ENCODE assay signal across 8 cellular contexts in the genomic region with DNA sequence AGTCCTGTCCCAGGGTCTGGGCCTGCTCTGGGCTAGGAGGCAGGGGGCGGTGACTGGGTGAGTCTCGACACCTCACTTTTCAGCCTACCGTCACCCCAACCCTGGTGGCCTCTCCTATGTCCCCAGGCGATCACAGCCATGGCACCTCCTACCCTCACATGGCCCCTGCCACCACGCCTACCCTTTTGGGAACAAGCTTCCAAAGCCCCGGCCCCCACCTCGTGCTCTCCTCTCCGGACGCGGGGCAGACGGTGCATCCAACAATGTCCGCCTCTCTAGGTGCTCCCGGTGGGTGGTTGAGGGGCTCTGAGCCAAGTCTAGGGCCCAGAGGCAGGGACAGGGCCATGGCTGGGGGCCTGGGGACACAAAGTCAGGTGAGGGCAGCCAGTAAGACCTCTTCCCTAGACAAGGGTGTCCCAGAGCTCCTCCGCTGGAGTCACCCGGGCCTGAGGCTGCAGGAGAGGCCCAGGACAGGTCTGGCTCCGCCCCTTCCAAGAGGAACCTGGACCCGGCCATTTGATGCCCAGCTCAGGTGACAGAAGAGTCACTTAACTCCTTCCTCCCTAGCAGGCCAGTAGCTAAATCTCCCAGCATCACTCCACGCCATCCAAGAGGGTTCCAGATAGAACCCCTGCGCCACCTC. TPM values are rescaled to one million over a fixed set of nuclear protein-coding genes. Genes with fewer than 3 reads are reported as not detected.
A peak's percentile ranks its signal among the peaks of the same experiment; 100 is the strongest.
DNase-seq lines count a peak whose midpoint lies in the region; ATAC-seq, FAIRE-seq and TF ChIP-seq lines count a peak whose summit lies in the region.

A gene with protein sequence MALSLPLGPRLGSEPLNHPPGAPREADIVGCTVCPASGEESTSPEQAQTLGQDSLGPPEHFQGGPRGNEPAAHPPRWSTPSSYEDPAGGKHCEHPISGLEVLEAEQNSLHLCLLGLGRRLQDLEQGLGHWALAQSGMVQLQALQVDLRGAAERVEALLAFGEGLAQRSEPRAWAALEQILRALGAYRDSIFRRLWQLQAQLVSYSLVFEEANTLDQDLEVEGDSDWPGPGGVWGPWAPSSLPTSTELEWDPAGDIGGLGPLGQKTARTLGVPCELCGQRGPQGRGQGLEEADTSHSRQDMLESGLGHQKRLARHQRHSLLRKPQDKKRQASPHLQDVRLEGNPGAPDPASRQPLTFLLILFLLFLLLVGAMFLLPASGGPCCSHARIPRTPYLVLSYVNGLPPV (minus strand): TSS at position 478 of the 643 bp plus-strand sequence. CDS start 132 bp downstream, at position 346.

- no peak within 1 kb of the TSS for H2AFZ ChIP-seq in K562 (ENCODE audit: low read depth, low read length)

- no peak for TF ChIP-seq EP300 in K562 (IDR thresholded peaks at IDR 0.05; ENCODE audit: low read length)
- no peak for TF ChIP-seq EP300 in upper lobe of left lung (IDR thresholded peaks at IDR 0.05)

- ATAC-seq in heart right ventricle (no peak), left ventricle myocardium superior (no peak), K562 (no peak), left lung (peak; percentile 94), upper lobe of left lung (ENCODE audit: low FRiP score in 2 of 2) (peak; percentile 34 to 85), HG02623 (IDR thresholded peaks at IDR 0.05; ENCODE audit: unreplicated experiment) (no peak)

- POLR2A ChIA-PET in K562 (lab: Yijun Ruan, JAX), result no interaction called here

- no TSS peak for BruUV-seq in K562 (replicated peaks; lab: Mats Ljungman, UMichigan)

- H3K79me2 ChIP-seq in K562 (ENCODE audit: control insufficient read depth, insufficient read depth, low read length), result peaks cover 8% of the 10 kb centered on the region

- DNase-seq in heart right ventricle (no peak), left ventricle myocardium superior (no peak), K562 (ENCODE audit: extremely low read depth in 1 of 4, low spot score in 3 of 4) (no peak), left lung (peak; percentile 78 to 88), upper lobe of left lung (peak in 1 of 2 donors; percentile 86), GM12892 (ENCODE audit: insufficient read length) (no peak), cortex of kidney (lab: John Stamatoyannopoulos, UW) (no peak)

- H3K27me3 ChIP-seq in heart right ventricle (no peaks in the 10 kb centered on the region), K562 (ENCODE audit: control insufficient read depth in 2 of 2, insufficient read depth in 2 of 2, low read length in 2 of 2) (no peaks in the 10 kb centered on the region), left lung (peaks cover 0 to 17% of the 10 kb centered on the region in 2 donors), upper lobe of left lung (no peaks in the 10 kb centered on the region)

- intact Hi-C loops in heart right ventricle (cut with DNase I), result no loop called here
- intact Hi-C loops in left ventricle myocardium superior (cut with micrococcal nuclease), result no loop called here
- intact Hi-C loops in K562 (cut with micrococcal nuclease), result no loop called here
- intact Hi-C loops in left lung (cut with DNase I), result no loop called here

- peak within 1 kb of the TSS in 6 of 10 donors; percentile 13 to 40 (median 36) for H3K27ac ChIP-seq in heart right ventricle
- no peak within 1 kb of the TSS for H3K27ac ChIP-seq in K562 (ENCODE audit: extremely low read depth, low read depth, low read length)
- peak within 1 kb of the TSS; percentile 53 to 62 for H3K27ac ChIP-seq in left lung
- peak within 1 kb of the TSS; percentile 39 to 76 (median 70) for H3K27ac ChIP-seq in upper lobe of left lung

- no peak for FAIRE-seq in K562 (lab: Jason Lieb, UNC)
- no peak for FAIRE-seq in GM12892 (lab: Jason Lieb, UNC)

- in situ Hi-C loops in K562 (cut with MboI), result no loop called here

- H3K4me1 ChIP-seq in heart right ventricle (peaks cover 3 to 23% (median 10%) of the 10 kb centered on the region in 9 donors), K562 (replicated peaks in 1 of 2; ENCODE audit: control insufficient read depth in 2 of 2, insufficient read depth in 2 of 2, low read length in 2 of 2) (peaks cover 5 to 23% of the 10 kb centered on the region in 2 experiments; a peak in 2 of 5 replicates), left lung (peaks cover 3 to 19% of the 10 kb centered on the region in 2 donors), upper lobe of left lung (peaks cover 14 to 21% (median 18%) of the 10 kb centered on the region in 4 donors)

- TF ChIP-seq CTCF in heart right ventricle (IDR thresholded peaks at IDR 0.05) (no peak), K562 (IDR thresholded peaks at IDR 0.05 in 2 of 3, conservative IDR thresholded peaks at IDR 0.05 in 1 of 3; ENCODE audit: insufficient read depth in 2 of 3, low read depth in 1 of 3, low read length in 3 of 3) (no peak), left lung (IDR thresholded peaks at IDR 0.05) (no peak), upper lobe of left lung (IDR thresholded peaks at IDR 0.05) (no peak)

- peaks cover 0 to 9% (median 0%) of the 10 kb centered on the region in 9 donors for H3K36me3 ChIP-seq in heart right ventricle
- 0 out of 3 replicates have a peak, but pooled peaks cover 2% of the 10 kb centered on the region for H3K36me3 ChIP-seq in K562 (ENCODE audit: control insufficient read depth, insufficient read depth, low read length)
- peaks cover 0 to 6% of the 10 kb centered on the region in 2 donors for H3K36me3 ChIP-seq in left lung
- H3K36me3 ChIP-seq in upper lobe of left lung, result peaks cover 0 to 14% (median 0%) of the 10 kb centered on the region in 4 donors

- no peaks in the 10 kb centered on the region for H3K9me1 ChIP-seq in K562 (ENCODE audit: control insufficient read depth, insufficient read depth, low read length)

- peak within 1 kb of the TSS in 1 of 2 experiments; percentile 32; a peak in 1 of 4 replicates for H3K9ac ChIP-seq in K562 (ENCODE audit: insufficient read depth in 1 of 2, low read depth in 2 of 2, low read length in 2 of 2)

- H4K20me1 ChIP-seq in K562 (replicated peaks; ENCODE audit: control insufficient read depth, insufficient read depth, low read length), result no peaks in the 10 kb centered on the region

- TF ChIP-seq POLR2A in K562 (conservative IDR thresholded peaks at IDR 0.05), result no peak
- peak in 1 of 4 donors; percentile 63 for TF ChIP-seq POLR2A in upper lobe of left lung (IDR thresholded peaks at IDR 0.05)
- TF ChIP-seq POLR2A in GM12892 (IDR thresholded peaks at IDR 0.05; ENCODE audit: low read depth, low read length), result no peak; the same call in 1 of the 2 replicates

- H3K9me3 ChIP-seq in heart right ventricle (no peaks in the 10 kb centered on the region), K562 (replicated peaks; ENCODE audit: control insufficient read depth, insufficient read depth, low read depth, low read length) (no peaks in the 10 kb centered on the region), left lung (no peaks in the 10 kb centered on the region), upper lobe of left lung (no peaks in the 10 kb centered on the region)

- WGBS in heart right ventricle, 2 donors, result 55 to 56% methylated on average over 19 of the region's 19 CpGs
- 82% methylated on average over 18 of the region's 19 CpGs for WGBS in K562 (ENCODE audit: insufficient coverage, low coverage, missing lambda C conversion rate)
- 41 to 48% methylated on average over 8 to 18 of the region's 19 CpGs for WGBS in upper lobe of left lung, 2 donors

- no peak within 1 kb of the TSS for H3K4me2 ChIP-seq in K562 (ENCODE audit: insufficient read depth, low read length)

- H3K4me3 ChIP-seq in heart right ventricle, result peak within 1 kb of the TSS in 9 of 10 donors; percentile 12 to 50 (median 43)
- no peak within 1 kb of the TSS for H3K4me3 ChIP-seq in K562
- peak within 1 kb of the TSS; percentile 30 to 46 for H3K4me3 ChIP-seq in left lung
- peak within 1 kb of the TSS; percentile 33 to 53 (median 42) for H3K4me3 ChIP-seq in upper lobe of left lung

- CTCF ChIA-PET in K562 (lab: Yijun Ruan, JAX; ENCODE audit: low intra/inter-chr PET ratio), result no interaction called here

- TF ChIP-seq RAD21 in K562 (CRISPR knock-in tag; conservative IDR thresholded peaks at IDR 0.05 in 1 of 2, IDR thresholded peaks at IDR 0.05 in 1 of 2), result no peak

TF ChIP-seq in K562, 482 proteins besides CTCF, POLR2A, EP300 and RAD21 (continues in another document):
- TF ChIP-seq, protein P1, sequence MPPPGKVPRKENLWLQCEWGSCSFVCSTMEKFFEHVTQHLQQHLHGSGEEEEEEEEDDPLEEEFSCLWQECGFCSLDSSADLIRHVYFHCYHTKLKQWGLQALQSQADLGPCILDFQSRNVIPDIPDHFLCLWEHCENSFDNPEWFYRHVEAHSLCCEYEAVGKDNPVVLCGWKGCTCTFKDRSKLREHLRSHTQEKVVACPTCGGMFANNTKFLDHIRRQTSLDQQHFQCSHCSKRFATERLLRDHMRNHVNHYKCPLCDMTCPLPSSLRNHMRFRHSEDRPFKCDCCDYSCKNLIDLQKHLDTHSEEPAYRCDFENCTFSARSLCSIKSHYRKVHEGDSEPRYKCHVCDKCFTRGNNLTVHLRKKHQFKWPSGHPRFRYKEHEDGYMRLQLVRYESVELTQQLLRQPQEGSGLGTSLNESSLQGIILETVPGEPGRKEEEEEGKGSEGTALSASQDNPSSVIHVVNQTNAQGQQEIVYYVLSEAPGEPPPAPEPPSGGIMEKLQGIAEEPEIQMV (tag; conservative IDR thresholded peaks at IDR 0.05; ENCODE audit: low read depth), result no peak
- no peak for TF ChIP-seq ZNF507 (tag; conservative IDR thresholded peaks at IDR 0.05)

RNA-seq across cellular contexts. Expression of the gene that starts here (rescaled TPM):
- under 1 TPM in 3 of 10 donors, not detected in 7; 0.26 to 0.62 (median 0.42) TPM for total RNA-seq in heart right ventricle
- polyA plus RNA-seq in heart right ventricle, result under 1 TPM; 0.29 to 0.37 TPM
- total RNA-seq in left ventricle myocardium superior, result 0.30 TPM
- 4.4 and 8.6 TPM in 2 replicates for total RNA-seq in K562 (2011; cell fraction: chromatin; rRNA removed; ENCODE audit: low replicate concordance)
- 4.0 and 4.7 TPM in 2 replicates for total RNA-seq in K562 (2011; cell fraction: nucleolus; rRNA removed)
- 4.6 and 5.8 TPM in 2 replicates for total RNA-seq in K562 (2011; cell fraction: nucleoplasm; rRNA removed)
- total RNA-seq in K562 (2014; rRNA removed), result 0.23 and 0.24 TPM in 2 replicates
- 0.22 TPM in 1 of 2 replicates, not detected in the other for total RNA-seq in K562 (2014; rRNA removed; fragmentation: Illumina TruSeq; extraction: Trizol)
- 0.26 and 0.29 TPM in 2 replicates for total RNA-seq in K562 (2015; rRNA removed; fragmentation: Illumina TruSeq; extraction: Trizol)
- 0.53 and 0.72 TPM in 2 replicates for total RNA-seq in K562 (2021)
- 0.65 and 0.87 TPM in 2 replicates for polyA plus RNA-seq in K562 (2011; rRNA removed)
- polyA plus RNA-seq in K562 (2011; cell fraction: cytosol; rRNA removed), result 0.28 and 0.64 TPM in 2 replicates
- 6.0 and 6.5 TPM in 2 replicates for polyA plus RNA-seq in K562 (2011; cell fraction: nucleus; rRNA removed)
- polyA plus RNA-seq in K562 (2012), result 0.53 and 2.1 TPM in 2 replicates
- 0.28 and 0.37 TPM in 2 replicates for polyA plus RNA-seq in K562 (2014; fragmentation: Illumina TruSeq; extraction: Trizol)
- polyA plus RNA-seq in K562 (2014; fragmentation: Nextera tagmentation; extraction: Ambion mirVana), result under 1 TPM; 0.03 to 0.21 TPM
- polyA plus RNA-seq in K562 (2014; rRNA removed), result 0.48 and 1.1 TPM in 2 replicates
- 0.07 TPM in 1 of 2 replicates, not detected in the other for polyA minus RNA-seq in K562 (2011; rRNA and poly(A)+ RNA removed)
- not detected in 2 replicates for polyA minus RNA-seq in K562 (2011; cell fraction: cytosol; rRNA and poly(A)+ RNA removed)
- 0.54 and 0.67 TPM in 2 replicates for polyA minus RNA-seq in K562 (2011; cell fraction: nucleus; rRNA and poly(A)+ RNA removed)
- total RNA-seq in left lung, result 10 to 100 TPM; 11.2 to 13.1 TPM
- total RNA-seq in upper lobe of left lung, result 10 to 100 TPM in 5 of 6 donors, 1 to 10 TPM in 1; 9.5 to 21.0 (median 10.9) TPM
- polyA plus RNA-seq in GM12892 (2012; ENCODE audit: missing spikeins), result 1.4 TPM

Comparison
In these comparisons a context has a peak if more than half of its experiments do, and no peak if none do; other contexts are left out.
1. ATAC-seq: peak in left lung (single experiment) and upper lobe of left lung (2 of 2); none in heart right ventricle (0 of 8), left ventricle myocardium superior (single experiment), K562 (single experiment) and HG02623 (single experiment).
2. DNase-seq: peak in left lung (2 of 2); none in heart right ventricle (0 of 2), left ventricle myocardium superior (single experiment), K562 (0 of 4), GM12892 (single experiment) and cortex of kidney (single experiment).